ENCODE assay signal across 1 cellular context in genomic region chr22:49149721-49150608, GRCh38.
TF ChIP-seq lines count a peak whose summit lies in the region.

No MANE protein-coding gene starts in this region.

TF ChIP-seq in H1, 55 proteins besides CTCF, POLR2A, EP300 and RAD21:
- TF ChIP-seq GABPA (IDR thresholded peaks at IDR 0.05; ENCODE audit: borderline replicate concordance, insufficient read depth, low read length): no peak
- TF ChIP-seq ATF3 (IDR thresholded peaks at IDR 0.05; ENCODE audit: insufficient read depth, low read depth, low read length): no peak
- TF ChIP-seq JUND (IDR thresholded peaks at IDR 0.05; ENCODE audit: low read length): no peak
- TF ChIP-seq TEAD4 (IDR thresholded peaks at IDR 0.05; ENCODE audit: low read depth, low read length): no peak
- TF ChIP-seq CBX5 (IDR thresholded peaks at IDR 0.05; ENCODE audit: low read depth, low read length): no peak
- no peak for TF ChIP-seq ATF2 (IDR thresholded peaks at IDR 0.05; ENCODE audit: low read length)
- TF ChIP-seq EGR1 (IDR thresholded peaks at IDR 0.05; ENCODE audit: borderline replicate concordance, low read depth, low read length): no peak
- no peak for TF ChIP-seq POLR2AphosphoS5 (IDR thresholded peaks at IDR 0.05; ENCODE audit: low read depth, low read length)
- no peak for TF ChIP-seq KDM4A (IDR thresholded peaks at IDR 0.05; ENCODE audit: low read depth, low read length, severe bottlenecking)
- no peak for TF ChIP-seq HDAC2 (IDR thresholded peaks at IDR 0.05; ENCODE audit: borderline replicate concordance in 1 of 2, low read depth in 2 of 2, low read length in 2 of 2)
- no peak for TF ChIP-seq CHD7 (IDR thresholded peaks at IDR 0.05; ENCODE audit: insufficient replicate concordance, low read length)
- no peak for TF ChIP-seq CTBP2 (IDR thresholded peaks at IDR 0.05; ENCODE audit: borderline replicate concordance, insufficient read depth, insufficient read length, low read length)
- TF ChIP-seq CEBPB (IDR thresholded peaks at IDR 0.05; ENCODE audit: low read depth, low read length): no peak
- TF ChIP-seq SUZ12 (IDR thresholded peaks at IDR 0.05; ENCODE audit: low read length): no peak
- TF ChIP-seq BRCA1 (IDR thresholded peaks at IDR 0.05; ENCODE audit: low read depth, low read length): no peak
- TF ChIP-seq KDM5A (IDR thresholded peaks at IDR 0.05; ENCODE audit: low read length): no peak
